In the genomic region with DNA sequence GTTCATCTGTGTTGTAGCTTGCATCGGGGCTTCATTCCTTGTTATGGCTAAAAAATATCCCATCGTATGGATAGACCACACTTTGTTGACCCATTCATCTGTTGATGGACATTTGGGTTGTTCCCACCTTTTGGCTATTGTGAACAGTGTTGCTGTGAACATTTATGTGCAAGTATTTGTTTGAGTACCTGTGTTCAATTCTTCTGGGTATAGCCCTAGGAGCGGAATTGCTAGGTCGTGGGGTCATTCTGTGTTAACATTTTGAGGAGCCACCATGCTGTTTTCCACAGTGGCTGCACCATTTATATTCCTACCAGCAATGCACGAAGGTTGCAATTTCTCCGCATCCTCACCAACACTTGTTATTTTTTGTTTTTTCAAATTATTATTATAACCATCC, we compare ENCODE assay signal across 2 cellular contexts.
TF ChIP-seq lines count a peak whose summit lies in the region.

No MANE protein-coding gene starts in this region.

TF ChIP-seq in HEK293, 187 proteins besides CTCF, POLR2A, EP300 and RAD21:
- TF ChIP-seq IKZF3 (tag by site-specific recombination; IDR thresholded peaks at IDR 0.05) (no peak), ZNF621 (tag by site-specific recombination; IDR thresholded peaks at IDR 0.05) (no peak), ZNF585B (tag by site-specific recombination; IDR thresholded peaks at IDR 0.05) (no peak), ZNF140 (tag by site-specific recombination; IDR thresholded peaks at IDR 0.05) (peak; percentile 99), SETDB1 (IDR thresholded peaks at IDR 0.05; ENCODE audit: insufficient read length, low read length) (peak; percentile 35), ZNF394 (tag by site-specific recombination; IDR thresholded peaks at IDR 0.05; ENCODE audit: borderline replicate concordance) (no peak), SCRT1 (tag by site-specific recombination; IDR thresholded peaks at IDR 0.05; ENCODE audit: borderline replicate concordance) (no peak), ZBTB26 (tag by site-specific recombination; optimal IDR thresholded peaks at IDR 0.05) (no peak)
TF ChIP-seq in HEK293: peak in this region for 2.

TF ChIP-seq in K562, 482 proteins besides CTCF, POLR2A, EP300 and RAD21:
- TF ChIP-seq NR2C1 (IDR thresholded peaks at IDR 0.05) (no peak), NR2C1 (tag; IDR thresholded peaks at IDR 0.05) (peak; percentile 39; the same call in 1 of the 2 replicates), LARP7 (IDR thresholded peaks at IDR 0.05) (no peak)
